ENCODE assay signal across 1 cellular context in the genomic region with DNA sequence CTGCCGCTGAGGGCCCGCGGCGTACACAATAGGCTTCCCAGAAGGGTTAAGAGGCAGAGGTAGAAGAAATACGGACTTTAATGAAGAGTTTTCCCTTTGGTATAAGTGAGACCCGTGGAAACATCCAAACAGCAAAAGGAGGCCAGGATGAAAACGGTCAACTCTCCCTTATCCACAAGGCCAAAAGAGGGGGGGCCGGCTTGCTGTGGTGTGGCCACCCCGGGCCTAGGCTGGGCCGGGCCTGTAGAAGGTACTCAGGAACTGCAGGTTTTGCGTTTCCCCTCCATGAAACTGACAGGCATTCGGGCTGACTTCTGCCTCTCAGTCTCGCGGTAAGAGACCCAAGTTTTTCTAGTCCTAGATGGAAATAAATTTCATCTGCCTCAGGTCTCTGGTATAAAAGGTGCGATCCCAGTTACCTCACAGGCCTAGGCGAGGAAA.
TF ChIP-seq lines count a peak whose summit lies in the region.

No MANE protein-coding gene starts in this region.

TF ChIP-seq in GM23338, 12 proteins besides CTCF, POLR2A, EP300 and RAD21 (continued from another document):
- TF ChIP-seq, protein P1, sequence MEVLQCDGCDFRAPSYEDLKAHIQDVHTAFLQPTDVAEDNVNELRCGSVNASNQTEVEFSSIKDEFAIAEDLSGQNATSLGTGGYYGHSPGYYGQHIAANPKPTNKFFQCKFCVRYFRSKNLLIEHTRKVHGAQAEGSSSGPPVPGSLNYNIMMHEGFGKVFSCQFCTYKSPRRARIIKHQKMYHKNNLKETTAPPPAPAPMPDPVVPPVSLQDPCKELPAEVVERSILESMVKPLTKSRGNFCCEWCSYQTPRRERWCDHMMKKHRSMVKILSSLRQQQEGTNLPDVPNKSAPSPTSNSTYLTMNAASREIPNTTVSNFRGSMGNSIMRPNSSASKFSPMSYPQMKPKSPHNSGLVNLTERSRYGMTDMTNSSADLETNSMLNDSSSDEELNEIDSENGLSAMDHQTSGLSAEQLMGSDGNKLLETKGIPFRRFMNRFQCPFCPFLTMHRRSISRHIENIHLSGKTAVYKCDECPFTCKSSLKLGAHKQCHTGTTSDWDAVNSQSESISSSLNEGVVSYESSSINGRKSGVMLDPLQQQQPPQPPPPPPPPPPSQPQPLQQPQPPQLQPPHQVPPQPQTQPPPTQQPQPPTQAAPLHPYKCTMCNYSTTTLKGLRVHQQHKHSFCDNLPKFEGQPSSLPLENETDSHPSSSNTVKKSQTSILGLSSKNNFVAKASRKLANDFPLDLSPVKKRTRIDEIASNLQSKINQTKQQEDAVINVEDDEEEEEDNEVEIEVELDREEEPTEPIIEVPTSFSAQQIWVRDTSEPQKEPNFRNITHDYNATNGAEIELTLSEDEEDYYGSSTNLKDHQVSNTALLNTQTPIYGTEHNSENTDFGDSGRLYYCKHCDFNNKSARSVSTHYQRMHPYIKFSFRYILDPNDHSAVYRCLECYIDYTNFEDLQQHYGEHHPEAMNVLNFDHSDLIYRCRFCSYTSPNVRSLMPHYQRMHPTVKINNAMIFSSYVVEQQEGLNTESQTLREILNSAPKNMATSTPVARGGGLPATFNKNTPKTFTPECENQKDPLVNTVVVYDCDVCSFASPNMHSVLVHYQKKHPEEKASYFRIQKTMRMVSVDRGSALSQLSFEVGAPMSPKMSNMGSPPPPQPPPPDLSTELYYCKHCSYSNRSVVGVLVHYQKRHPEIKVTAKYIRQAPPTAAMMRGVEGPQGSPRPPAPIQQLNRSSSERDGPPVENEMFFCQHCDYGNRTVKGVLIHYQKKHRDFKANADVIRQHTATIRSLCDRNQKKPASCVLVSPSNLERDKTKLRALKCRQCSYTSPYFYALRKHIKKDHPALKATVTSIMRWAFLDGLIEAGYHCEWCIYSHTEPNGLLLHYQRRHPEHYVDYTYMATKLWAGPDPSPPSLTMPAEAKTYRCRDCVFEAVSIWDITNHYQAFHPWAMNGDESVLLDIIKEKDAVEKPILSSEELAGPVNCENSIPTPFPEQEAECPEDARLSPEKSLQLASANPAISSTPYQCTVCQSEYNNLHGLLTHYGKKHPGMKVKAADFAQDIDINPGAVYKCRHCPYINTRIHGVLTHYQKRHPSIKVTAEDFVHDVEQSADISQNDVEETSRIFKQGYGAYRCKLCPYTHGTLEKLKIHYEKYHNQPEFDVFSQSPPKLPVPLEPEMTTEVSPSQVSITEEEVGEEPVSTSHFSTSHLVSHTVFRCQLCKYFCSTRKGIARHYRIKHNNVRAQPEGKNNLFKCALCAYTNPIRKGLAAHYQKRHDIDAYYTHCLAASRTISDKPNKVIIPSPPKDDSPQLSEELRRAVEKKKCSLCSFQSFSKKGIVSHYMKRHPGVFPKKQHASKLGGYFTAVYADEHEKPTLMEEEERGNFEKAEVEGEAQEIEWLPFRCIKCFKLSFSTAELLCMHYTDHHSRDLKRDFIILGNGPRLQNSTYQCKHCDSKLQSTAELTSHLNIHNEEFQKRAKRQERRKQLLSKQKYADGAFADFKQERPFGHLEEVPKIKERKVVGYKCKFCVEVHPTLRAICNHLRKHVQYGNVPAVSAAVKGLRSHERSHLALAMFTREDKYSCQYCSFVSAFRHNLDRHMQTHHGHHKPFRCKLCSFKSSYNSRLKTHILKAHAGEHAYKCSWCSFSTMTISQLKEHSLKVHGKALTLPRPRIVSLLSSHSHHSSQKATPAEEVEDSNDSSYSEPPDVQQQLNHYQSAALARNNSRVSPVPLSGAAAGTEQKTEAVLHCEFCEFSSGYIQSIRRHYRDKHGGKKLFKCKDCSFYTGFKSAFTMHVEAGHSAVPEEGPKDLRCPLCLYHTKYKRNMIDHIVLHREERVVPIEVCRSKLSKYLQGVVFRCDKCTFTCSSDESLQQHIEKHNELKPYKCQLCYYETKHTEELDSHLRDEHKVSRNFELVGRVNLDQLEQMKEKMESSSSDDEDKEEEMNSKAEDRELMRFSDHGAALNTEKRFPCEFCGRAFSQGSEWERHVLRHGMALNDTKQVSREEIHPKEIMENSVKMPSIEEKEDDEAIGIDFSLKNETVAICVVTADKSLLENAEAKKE (CRISPR knock-in tag; IDR thresholded peaks at IDR 0.05): no peak
- TF ChIP-seq NANOG (IDR thresholded peaks at IDR 0.05; ENCODE audit: borderline replicate concordance) (no peak), REST (IDR thresholded peaks at IDR 0.05; ENCODE audit: unreplicated experiment) (no peak), CREB1 (CRISPR knock-in tag; IDR thresholded peaks at IDR 0.05; ENCODE audit: low read depth) (no peak), POLR2AphosphoS5 (IDR thresholded peaks at IDR 0.05; ENCODE audit: low read depth) (no peak), ZNF114 (CRISPR knock-in tag; IDR thresholded peaks at IDR 0.05) (no peak), JUNB (IDR thresholded peaks at IDR 0.05; ENCODE audit: unreplicated experiment) (no peak)
